ENCODE assay signal across 1 cellular context in the genomic region with DNA sequence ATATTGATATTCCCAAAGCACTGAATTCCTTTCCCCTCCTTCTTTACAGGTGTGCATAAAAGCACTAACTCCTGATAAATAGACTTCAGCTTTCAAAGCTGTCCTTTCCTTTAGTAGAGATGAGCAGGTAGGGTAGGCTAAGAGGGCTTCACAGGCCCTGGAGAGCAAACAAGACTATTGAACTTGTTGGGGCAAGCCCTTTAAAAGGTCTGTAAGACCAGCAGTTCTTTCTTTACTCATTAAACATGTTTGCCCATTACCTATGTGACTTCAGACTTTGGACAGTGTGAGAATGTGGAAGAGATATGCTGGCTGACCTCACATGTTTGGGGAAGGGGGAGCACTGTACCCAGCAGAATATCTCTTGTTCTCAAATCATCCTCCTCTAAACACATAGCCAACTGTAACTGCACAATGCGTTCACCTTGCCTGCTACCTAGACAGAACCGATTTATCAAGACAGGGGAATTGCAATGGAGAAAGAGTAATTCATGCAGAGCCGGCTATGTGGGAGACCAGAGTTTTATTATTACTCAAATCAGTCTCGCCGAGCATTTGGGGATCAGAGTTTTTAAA.
TF ChIP-seq lines count a peak whose summit lies in the region.

No MANE protein-coding gene starts in this region.

TF ChIP-seq in HepG2, 621 proteins besides CTCF, POLR2A, EP300 and RAD21 (continued from another document and continues in another):
- TF ChIP-seq, protein P1, sequence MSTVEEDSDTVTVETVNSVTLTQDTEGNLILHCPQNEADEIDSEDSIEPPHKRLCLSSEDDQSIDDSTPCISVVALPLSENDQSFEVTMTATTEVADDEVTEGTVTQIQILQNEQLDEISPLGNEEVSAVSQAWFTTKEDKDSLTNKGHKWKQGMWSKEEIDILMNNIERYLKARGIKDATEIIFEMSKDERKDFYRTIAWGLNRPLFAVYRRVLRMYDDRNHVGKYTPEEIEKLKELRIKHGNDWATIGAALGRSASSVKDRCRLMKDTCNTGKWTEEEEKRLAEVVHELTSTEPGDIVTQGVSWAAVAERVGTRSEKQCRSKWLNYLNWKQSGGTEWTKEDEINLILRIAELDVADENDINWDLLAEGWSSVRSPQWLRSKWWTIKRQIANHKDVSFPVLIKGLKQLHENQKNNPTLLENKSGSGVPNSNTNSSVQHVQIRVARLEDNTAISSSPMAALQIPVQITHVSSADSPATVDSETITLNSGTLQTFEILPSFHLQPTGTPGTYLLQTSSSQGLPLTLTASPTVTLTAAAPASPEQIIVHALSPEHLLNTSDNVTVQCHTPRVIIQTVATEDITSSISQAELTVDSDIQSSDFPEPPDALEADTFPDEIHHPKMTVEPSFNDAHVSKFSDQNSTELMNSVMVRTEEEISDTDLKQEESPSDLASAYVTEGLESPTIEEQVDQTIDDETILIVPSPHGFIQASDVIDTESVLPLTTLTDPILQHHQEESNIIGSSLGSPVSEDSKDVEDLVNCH (CRISPR knock-in tag; IDR thresholded peaks at IDR 0.05): no peak
- TF ChIP-seq FOXJ3 (CRISPR knock-in tag; IDR thresholded peaks at IDR 0.05; ENCODE audit: borderline replicate concordance) (peak; percentile 85; the same call in 1 of the 2 replicates), ZNF660 (CRISPR knock-in tag; IDR thresholded peaks at IDR 0.05; ENCODE audit: borderline replicate concordance, low read depth) (no peak), ZNF775 (CRISPR knock-in tag; IDR thresholded peaks at IDR 0.05; ENCODE audit: borderline replicate concordance) (no peak), CHCHD3 (CRISPR knock-in tag; IDR thresholded peaks at IDR 0.05) (no peak), KLF6 (CRISPR knock-in tag; IDR thresholded peaks at IDR 0.05) (no peak), MYC (CRISPR knock-in tag; IDR thresholded peaks at IDR 0.05; ENCODE audit: borderline replicate concordance) (no peak), MATR3 (CRISPR knock-in tag; IDR thresholded peaks at IDR 0.05) (no peak), ZNF33B (CRISPR knock-in tag; IDR thresholded peaks at IDR 0.05) (no peak), SIN3B (IDR thresholded peaks at IDR 0.05; ENCODE audit: low read length) (no peak), TP53 (CRISPR knock-in tag; conservative IDR thresholded peaks at IDR 0.05) (peak; percentile 99), ZNF746 (CRISPR knock-in tag; IDR thresholded peaks at IDR 0.05) (peak; percentile 67; the same call in 1 of the 2 replicates), SP140L (CRISPR knock-in tag; IDR thresholded peaks at IDR 0.05; ENCODE audit: borderline replicate concordance) (no peak), ZNF251 (CRISPR knock-in tag; IDR thresholded peaks at IDR 0.05) (no peak), CEBPG (CRISPR knock-in tag; IDR thresholded peaks at IDR 0.05) (peak; percentile 79), ATM (IDR thresholded peaks at IDR 0.05; ENCODE audit: borderline replicate concordance) (no peak), GABPB1 (CRISPR knock-in tag; IDR thresholded peaks at IDR 0.05) (no peak), NPAS2 (CRISPR knock-in tag; IDR thresholded peaks at IDR 0.05; ENCODE audit: borderline replicate concordance) (no peak), ZNF234 (CRISPR knock-in tag; conservative IDR thresholded peaks at IDR 0.05) (no peak), GTF3A (CRISPR knock-in tag; conservative IDR thresholded peaks at IDR 0.05) (no peak), ZSCAN29 (CRISPR knock-in tag; conservative IDR thresholded peaks at IDR 0.05) (peak; percentile 83; the same call in 1 of the 2 replicates), JUND (CRISPR knock-in tag; IDR thresholded peaks at IDR 0.05) (peak; percentile 68), ZNF577 (CRISPR knock-in tag; IDR thresholded peaks at IDR 0.05; ENCODE audit: borderline replicate concordance, low read depth) (no peak), ZNF138 (CRISPR knock-in tag; IDR thresholded peaks at IDR 0.05; ENCODE audit: low read depth) (no peak), ZNF484 (CRISPR knock-in tag; IDR thresholded peaks at IDR 0.05; ENCODE audit: borderline replicate concordance, low read depth) (no peak), KDM2A (CRISPR knock-in tag; IDR thresholded peaks at IDR 0.05; ENCODE audit: borderline replicate concordance, low read depth) (peak; percentile 17; the same call in 1 of the 2 replicates), ZNF589 (CRISPR knock-in tag; conservative IDR thresholded peaks at IDR 0.05) (no peak), ZNF790 (CRISPR knock-in tag; IDR thresholded peaks at IDR 0.05; ENCODE audit: borderline replicate concordance) (no peak), AGO1 (IDR thresholded peaks at IDR 0.05; ENCODE audit: low read depth, low read length, poor library complexity, severe bottlenecking) (no peak), ZMYM3 (CRISPR knock-in tag; IDR thresholded peaks at IDR 0.05) (peak; percentile 70; the same call in 1 of the 2 replicates), ZBTB7B (CRISPR knock-in tag; IDR thresholded peaks at IDR 0.05) (peak; percentile 87; the same call in 1 of the 2 replicates), ARNT2 (CRISPR knock-in tag; IDR thresholded peaks at IDR 0.05; ENCODE audit: low read depth) (no peak), NCOA1 (CRISPR knock-in tag; IDR thresholded peaks at IDR 0.05) (peak; percentile 96), FOSL2 (CRISPR knock-in tag; IDR thresholded peaks at IDR 0.05) (peak; percentile 70), SAP130 (CRISPR knock-in tag; IDR thresholded peaks at IDR 0.05; ENCODE audit: low read depth) (peak; percentile 78)
- TF ChIP-seq, protein P2, sequence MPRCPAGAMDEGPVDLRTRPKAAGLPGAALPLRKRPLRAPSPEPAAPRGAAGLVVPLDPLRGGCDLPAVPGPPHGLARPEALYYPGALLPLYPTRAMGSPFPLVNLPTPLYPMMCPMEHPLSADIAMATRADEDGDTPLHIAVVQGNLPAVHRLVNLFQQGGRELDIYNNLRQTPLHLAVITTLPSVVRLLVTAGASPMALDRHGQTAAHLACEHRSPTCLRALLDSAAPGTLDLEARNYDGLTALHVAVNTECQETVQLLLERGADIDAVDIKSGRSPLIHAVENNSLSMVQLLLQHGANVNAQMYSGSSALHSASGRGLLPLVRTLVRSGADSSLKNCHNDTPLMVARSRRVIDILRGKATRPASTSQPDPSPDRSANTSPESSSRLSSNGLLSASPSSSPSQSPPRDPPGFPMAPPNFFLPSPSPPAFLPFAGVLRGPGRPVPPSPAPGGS (CRISPR knock-in tag; IDR thresholded peaks at IDR 0.05): no peak
- TF ChIP-seq, protein P3, sequence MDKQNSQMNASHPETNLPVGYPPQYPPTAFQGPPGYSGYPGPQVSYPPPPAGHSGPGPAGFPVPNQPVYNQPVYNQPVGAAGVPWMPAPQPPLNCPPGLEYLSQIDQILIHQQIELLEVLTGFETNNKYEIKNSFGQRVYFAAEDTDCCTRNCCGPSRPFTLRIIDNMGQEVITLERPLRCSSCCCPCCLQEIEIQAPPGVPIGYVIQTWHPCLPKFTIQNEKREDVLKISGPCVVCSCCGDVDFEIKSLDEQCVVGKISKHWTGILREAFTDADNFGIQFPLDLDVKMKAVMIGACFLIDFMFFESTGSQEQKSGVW (CRISPR knock-in tag; IDR thresholded peaks at IDR 0.05; ENCODE audit: borderline replicate concordance): no peak
- TF ChIP-seq, protein P4, sequence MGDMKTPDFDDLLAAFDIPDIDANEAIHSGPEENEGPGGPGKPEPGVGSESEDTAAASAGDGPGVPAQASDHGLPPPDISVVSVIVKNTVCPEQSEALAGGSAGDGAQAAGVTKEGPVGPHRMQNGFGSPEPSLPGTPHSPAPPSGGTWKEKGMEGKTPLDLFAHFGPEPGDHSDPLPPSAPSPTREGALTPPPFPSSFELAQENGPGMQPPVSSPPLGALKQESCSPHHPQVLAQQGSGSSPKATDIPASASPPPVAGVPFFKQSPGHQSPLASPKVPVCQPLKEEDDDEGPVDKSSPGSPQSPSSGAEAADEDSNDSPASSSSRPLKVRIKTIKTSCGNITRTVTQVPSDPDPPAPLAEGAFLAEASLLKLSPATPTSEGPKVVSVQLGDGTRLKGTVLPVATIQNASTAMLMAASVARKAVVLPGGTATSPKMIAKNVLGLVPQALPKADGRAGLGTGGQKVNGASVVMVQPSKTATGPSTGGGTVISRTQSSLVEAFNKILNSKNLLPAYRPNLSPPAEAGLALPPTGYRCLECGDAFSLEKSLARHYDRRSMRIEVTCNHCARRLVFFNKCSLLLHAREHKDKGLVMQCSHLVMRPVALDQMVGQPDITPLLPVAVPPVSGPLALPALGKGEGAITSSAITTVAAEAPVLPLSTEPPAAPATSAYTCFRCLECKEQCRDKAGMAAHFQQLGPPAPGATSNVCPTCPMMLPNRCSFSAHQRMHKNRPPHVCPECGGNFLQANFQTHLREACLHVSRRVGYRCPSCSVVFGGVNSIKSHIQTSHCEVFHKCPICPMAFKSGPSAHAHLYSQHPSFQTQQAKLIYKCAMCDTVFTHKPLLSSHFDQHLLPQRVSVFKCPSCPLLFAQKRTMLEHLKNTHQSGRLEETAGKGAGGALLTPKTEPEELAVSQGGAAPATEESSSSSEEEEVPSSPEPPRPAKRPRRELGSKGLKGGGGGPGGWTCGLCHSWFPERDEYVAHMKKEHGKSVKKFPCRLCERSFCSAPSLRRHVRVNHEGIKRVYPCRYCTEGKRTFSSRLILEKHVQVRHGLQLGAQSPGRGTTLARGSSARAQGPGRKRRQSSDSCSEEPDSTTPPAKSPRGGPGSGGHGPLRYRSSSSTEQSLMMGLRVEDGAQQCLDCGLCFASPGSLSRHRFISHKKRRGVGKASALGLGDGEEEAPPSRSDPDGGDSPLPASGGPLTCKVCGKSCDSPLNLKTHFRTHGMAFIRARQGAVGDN (CRISPR knock-in tag; IDR thresholded peaks at IDR 0.05): no peak
- TF ChIP-seq, protein P5, sequence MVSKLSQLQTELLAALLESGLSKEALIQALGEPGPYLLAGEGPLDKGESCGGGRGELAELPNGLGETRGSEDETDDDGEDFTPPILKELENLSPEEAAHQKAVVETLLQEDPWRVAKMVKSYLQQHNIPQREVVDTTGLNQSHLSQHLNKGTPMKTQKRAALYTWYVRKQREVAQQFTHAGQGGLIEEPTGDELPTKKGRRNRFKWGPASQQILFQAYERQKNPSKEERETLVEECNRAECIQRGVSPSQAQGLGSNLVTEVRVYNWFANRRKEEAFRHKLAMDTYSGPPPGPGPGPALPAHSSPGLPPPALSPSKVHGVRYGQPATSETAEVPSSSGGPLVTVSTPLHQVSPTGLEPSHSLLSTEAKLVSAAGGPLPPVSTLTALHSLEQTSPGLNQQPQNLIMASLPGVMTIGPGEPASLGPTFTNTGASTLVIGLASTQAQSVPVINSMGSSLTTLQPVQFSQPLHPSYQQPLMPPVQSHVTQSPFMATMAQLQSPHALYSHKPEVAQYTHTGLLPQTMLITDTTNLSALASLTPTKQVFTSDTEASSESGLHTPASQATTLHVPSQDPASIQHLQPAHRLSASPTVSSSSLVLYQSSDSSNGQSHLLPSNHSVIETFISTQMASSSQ (IDR thresholded peaks at IDR 0.05; ENCODE audit: low read depth): peak; percentile 73
- TF ChIP-seq, protein P5 (CRISPR knock-in tag; IDR thresholded peaks at IDR 0.05; ENCODE audit: borderline replicate concordance): peak; percentile 87; the same call in 1 of the 2 replicates
- TF ChIP-seq, protein P6, sequence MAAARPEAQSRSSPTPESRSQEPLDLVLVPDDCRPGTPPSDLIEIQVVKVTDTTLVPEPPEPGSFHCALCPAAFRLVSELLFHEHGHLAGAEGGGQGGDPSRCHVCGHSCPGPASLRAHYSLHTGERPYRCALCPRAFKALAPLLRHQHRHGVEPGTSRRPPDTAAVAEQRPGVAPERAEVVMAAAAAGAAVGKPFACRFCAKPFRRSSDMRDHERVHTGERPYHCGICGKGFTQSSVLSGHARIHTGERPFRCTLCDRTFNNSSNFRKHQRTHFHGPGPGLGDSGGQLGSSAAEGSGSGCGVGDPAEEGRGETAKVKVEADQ (CRISPR knock-in tag; IDR thresholded peaks at IDR 0.05; ENCODE audit: borderline replicate concordance): no peak
- TF ChIP-seq, protein P7, sequence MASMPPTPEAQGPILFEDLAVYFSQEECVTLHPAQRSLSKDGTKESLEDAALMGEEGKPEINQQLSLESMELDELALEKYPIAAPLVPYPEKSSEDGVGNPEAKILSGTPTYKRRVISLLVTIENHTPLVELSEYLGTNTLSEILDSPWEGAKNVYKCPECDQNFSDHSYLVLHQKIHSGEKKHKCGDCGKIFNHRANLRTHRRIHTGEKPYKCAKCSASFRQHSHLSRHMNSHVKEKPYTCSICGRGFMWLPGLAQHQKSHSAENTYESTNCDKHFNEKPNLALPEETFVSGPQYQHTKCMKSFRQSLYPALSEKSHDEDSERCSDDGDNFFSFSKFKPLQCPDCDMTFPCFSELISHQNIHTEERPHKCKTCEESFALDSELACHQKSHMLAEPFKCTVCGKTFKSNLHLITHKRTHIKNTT (CRISPR knock-in tag; IDR thresholded peaks at IDR 0.05): no peak
- TF ChIP-seq, protein P8, sequence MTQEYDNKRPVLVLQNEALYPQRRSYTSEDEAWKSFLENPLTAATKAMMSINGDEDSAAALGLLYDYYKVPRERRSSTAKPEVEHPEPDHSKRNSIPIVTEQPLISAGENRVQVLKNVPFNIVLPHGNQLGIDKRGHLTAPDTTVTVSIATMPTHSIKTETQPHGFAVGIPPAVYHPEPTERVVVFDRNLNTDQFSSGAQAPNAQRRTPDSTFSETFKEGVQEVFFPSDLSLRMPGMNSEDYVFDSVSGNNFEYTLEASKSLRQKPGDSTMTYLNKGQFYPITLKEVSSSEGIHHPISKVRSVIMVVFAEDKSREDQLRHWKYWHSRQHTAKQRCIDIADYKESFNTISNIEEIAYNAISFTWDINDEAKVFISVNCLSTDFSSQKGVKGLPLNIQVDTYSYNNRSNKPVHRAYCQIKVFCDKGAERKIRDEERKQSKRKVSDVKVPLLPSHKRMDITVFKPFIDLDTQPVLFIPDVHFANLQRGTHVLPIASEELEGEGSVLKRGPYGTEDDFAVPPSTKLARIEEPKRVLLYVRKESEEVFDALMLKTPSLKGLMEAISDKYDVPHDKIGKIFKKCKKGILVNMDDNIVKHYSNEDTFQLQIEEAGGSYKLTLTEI (CRISPR knock-in tag; conservative IDR thresholded peaks at IDR 0.05): no peak
- TF ChIP-seq, protein P9, sequence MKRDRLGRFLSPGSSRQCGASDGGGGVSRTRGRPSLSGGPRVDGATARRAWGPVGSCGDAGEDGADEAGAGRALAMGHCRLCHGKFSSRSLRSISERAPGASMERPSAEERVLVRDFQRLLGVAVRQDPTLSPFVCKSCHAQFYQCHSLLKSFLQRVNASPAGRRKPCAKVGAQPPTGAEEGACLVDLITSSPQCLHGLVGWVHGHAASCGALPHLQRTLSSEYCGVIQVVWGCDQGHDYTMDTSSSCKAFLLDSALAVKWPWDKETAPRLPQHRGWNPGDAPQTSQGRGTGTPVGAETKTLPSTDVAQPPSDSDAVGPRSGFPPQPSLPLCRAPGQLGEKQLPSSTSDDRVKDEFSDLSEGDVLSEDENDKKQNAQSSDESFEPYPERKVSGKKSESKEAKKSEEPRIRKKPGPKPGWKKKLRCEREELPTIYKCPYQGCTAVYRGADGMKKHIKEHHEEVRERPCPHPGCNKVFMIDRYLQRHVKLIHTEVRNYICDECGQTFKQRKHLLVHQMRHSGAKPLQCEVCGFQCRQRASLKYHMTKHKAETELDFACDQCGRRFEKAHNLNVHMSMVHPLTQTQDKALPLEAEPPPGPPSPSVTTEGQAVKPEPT (CRISPR knock-in tag; IDR thresholded peaks at IDR 0.05; ENCODE audit: low read depth): no peak
